ENCODE assay signal across 8 cellular contexts in the genomic region with DNA sequence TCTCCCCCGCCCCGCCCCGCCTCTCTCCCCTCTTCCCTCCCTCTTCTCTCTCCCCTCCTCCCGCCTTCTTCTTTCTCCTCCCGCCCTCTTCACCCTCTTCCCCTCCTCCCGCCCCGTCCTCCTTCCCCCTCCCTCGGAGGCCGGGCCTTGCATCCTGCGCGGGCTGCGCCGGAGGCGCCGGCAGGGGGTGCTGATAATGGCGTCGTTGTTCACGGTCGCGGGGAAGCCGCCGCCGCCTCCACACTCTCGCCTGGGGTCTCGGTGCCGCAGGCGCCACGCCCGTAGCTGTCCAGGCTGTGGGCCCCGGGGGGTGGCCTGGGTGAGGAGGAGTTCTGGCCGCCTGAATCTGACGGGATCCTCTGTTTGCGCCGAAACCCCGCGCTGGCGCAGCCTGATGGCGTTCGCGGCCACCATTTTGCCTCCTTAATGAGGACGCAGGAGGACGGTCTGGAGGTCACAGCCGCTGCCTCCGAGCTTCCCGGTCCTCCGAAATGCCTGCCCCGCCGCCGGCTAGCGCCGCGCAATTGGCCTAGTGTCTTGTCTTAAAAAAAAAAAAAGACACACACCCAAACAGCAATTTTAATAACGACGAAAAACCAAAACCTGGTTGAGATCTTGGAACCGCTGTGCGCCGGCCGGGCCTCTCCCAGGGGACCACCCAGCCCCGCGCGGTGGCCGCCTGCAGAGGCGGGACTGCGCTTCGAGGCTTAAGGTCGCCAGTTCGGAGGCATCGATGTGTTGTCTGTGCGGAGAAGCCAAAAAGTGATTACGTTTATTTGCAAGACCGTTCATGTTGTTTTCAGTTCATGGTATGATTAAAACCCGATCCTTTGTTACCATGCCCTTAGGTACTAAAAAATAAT.
DNase-seq lines count a peak whose midpoint lies in the region; ATAC-seq, FAIRE-seq and TF ChIP-seq lines count a peak whose summit lies in the region.

No MANE protein-coding gene starts in this region.

- TF ChIP-seq CTCF in H9 (conservative IDR thresholded peaks at IDR 0.05): peak; percentile 56; the same call in 2 of the 3 replicates
- TF ChIP-seq CTCF in Loucy (conservative IDR thresholded peaks at IDR 0.05; ENCODE audit: low read length): peak; percentile 57
- peak; percentile 43 for TF ChIP-seq CTCF in RWPE2 (IDR thresholded peaks at IDR 0.05; ENCODE audit: poor library complexity, severe bottlenecking)
- peak; percentile 85 for TF ChIP-seq CTCF in neural cell (IDR thresholded peaks at IDR 0.05; ENCODE audit: poor library complexity, severe bottlenecking)

- H2BK20ac ChIP-seq in H9 (ENCODE audit: low read depth, low read length, poor library complexity, severe bottlenecking): peak overlapping the region; percentile 100

- peak overlapping the region; percentile 84 for H3K4me3 ChIP-seq in Loucy (ENCODE audit: low read length, poor library complexity, severe bottlenecking)
- H3K4me3 ChIP-seq in RWPE2 (ENCODE audit: severe bottlenecking): peak overlapping the region; percentile 53
- peak overlapping the region; percentile 85 for H3K4me3 ChIP-seq in neural cell (ENCODE audit: low read length)

- H3K36me3 ChIP-seq in Loucy (ENCODE audit: insufficient read depth, low read length) (no peaks in the 10 kb centered on the region), RWPE2 (ENCODE audit: low read depth) (no peaks in the 10 kb centered on the region), neural cell (ENCODE audit: insufficient read depth, low read length) (no peaks in the 10 kb centered on the region)

- H3K79me2 ChIP-seq in H9 (ENCODE audit: insufficient read depth, low read length): no peaks in the 10 kb centered on the region
- peaks cover 14% of the 10 kb centered on the region for H3K79me2 ChIP-seq in Loucy (ENCODE audit: insufficient read depth, low read length)
- H3K79me2 ChIP-seq in neural cell (replicated peaks; ENCODE audit: insufficient read depth, low read length): peaks cover 21% of the 10 kb centered on the region

- no CpG with 5 or more reads among the region's 72 CpGs for WGBS in H9 (ENCODE audit: extremely low coverage, insufficient read length, low lambda C conversion rate)

- H3F3A ChIP-seq in Loucy (ENCODE audit: low read depth): no peaks in the 10 kb centered on the region
- H3F3A ChIP-seq in neural cell (ENCODE audit: insufficient read depth, low read length, poor library complexity, severe bottlenecking): no peaks in the 10 kb centered on the region

- peaks cover 14% of the 10 kb centered on the region for H3K23me2 ChIP-seq in H9 (ENCODE audit: insufficient read length, low read depth, low read length, poor library complexity, severe bottlenecking)

- no peaks in the 10 kb centered on the region for H3K79me1 ChIP-seq in H9 (ENCODE audit: insufficient read depth, low read depth, low read length, poor library complexity, severe bottlenecking)

- H3K9ac ChIP-seq in H9 (ENCODE audit: extremely low read depth, insufficient read length, low read length): peak overlapping the region; percentile 100
- peak overlapping the region; percentile 94 for H3K9ac ChIP-seq in Loucy (ENCODE audit: low read depth, low read length, poor library complexity, severe bottlenecking)
- H3K9ac ChIP-seq in neural cell (ENCODE audit: low read length): peak overlapping the region; percentile 99

- peak overlapping the region; percentile 99 for H2BK5ac ChIP-seq in H9 (ENCODE audit: insufficient read length, low read length)

- H3K27ac ChIP-seq in H9 (ENCODE audit: insufficient read length, low read depth, low read length): peak overlapping the region; percentile 100
- H3K27ac ChIP-seq in RWPE2 (ENCODE audit: poor library complexity, severe bottlenecking): peak overlapping the region; percentile 87
- H3K27ac ChIP-seq in neural cell (ENCODE audit: low read length): peak overlapping the region; percentile 100

- no peaks in the 10 kb centered on the region; a peak in 1 of 5 replicates for H3K9me3 Mint-ChIP-seq in H9
- no peaks in the 10 kb centered on the region for H3K9me3 Mint-ChIP-seq in stimulated activated naive CD8-positive, alpha-beta T cell treated with anti-CD3 and anti-CD28 coated beads, Interleukin-15, amount 100 ng/mL, for 72 hours

- H3K36me3 Mint-ChIP-seq in H9 (ENCODE audit: insufficient read depth in 1 of 3, low read depth in 3 of 3): peaks cover 0 to 10% (median 5%) of the 10 kb centered on the region in 3 experiments; a peak in 4 of 7 replicates

- H2BK15ac ChIP-seq in H9 (ENCODE audit: low read depth, low read length): no peak overlapping the region; the same call in 1 of the 2 replicates

- H3K4me1 ChIP-seq in H9 (ENCODE audit: insufficient read depth, low read length): no peaks in the 10 kb centered on the region
- H3K4me1 ChIP-seq in Loucy (ENCODE audit: insufficient read depth, low read length, poor library complexity, severe bottlenecking): peaks cover 19% of the 10 kb centered on the region
- peaks cover 9% of the 10 kb centered on the region for H3K4me1 ChIP-seq in RWPE2 (ENCODE audit: insufficient read depth, poor library complexity, severe bottlenecking)

- peak overlapping the region; percentile 76 for H3K23ac ChIP-seq in H9 (ENCODE audit: insufficient read length, low read depth, low read length)

- peak overlapping the region; percentile 80 for H3T11ph ChIP-seq in H9 (ENCODE audit: low read length)

- peak overlapping the region; percentile 99 for H4K5ac ChIP-seq in H9 (ENCODE audit: insufficient read length, low read depth, low read length)

- peak overlapping the region; percentile 85 to 91 for H3K4me3 Mint-ChIP-seq in H9
- peak overlapping the region; percentile 92 for H3K4me3 Mint-ChIP-seq in stimulated activated naive CD8-positive, alpha-beta T cell treated with anti-CD3 and anti-CD28 coated beads, Interleukin-15, amount 100 ng/mL, for 72 hours

- H2AFZ ChIP-seq in H9 (ENCODE audit: low read length) (no peak overlapping the region), Loucy (ENCODE audit: low read length) (peak overlapping the region; percentile 72), neural cell (ENCODE audit: low read depth, low read length) (peak overlapping the region; percentile 78)

- peaks cover 17 to 27% of the 10 kb centered on the region in 2 experiments for H3K4me1 Mint-ChIP-seq in H9
- peaks cover 13% of the 10 kb centered on the region for H3K4me1 Mint-ChIP-seq in stimulated activated naive CD8-positive, alpha-beta T cell treated with anti-CD3 and anti-CD28 coated beads, Interleukin-15, amount 100 ng/mL, for 72 hours

- FAIRE-seq in G401.6 (lab: Jason Lieb, UNC): peak; percentile 53

- H4K8ac ChIP-seq in H9 (replicated peaks; ENCODE audit: insufficient read length, low read depth, low read length): peak overlapping the region; percentile 99

- peak overlapping the region; percentile 92 for H3K4me2 ChIP-seq in H9 (ENCODE audit: insufficient read depth, insufficient read length, low read length)
- peak overlapping the region; percentile 81 for H3K4me2 ChIP-seq in Loucy (ENCODE audit: low read depth, low read length, poor library complexity, severe bottlenecking)
- H3K4me2 ChIP-seq in neural cell (ENCODE audit: low read length): peak overlapping the region; percentile 92

- H2BK120ac ChIP-seq in H9 (ENCODE audit: low read depth, low read length, poor library complexity, severe bottlenecking): peak overlapping the region; percentile 99

- no peaks in the 10 kb centered on the region for H3K27me3 Mint-ChIP-seq in H9 (ENCODE audit: low read depth)
- no peaks in the 10 kb centered on the region for H3K27me3 Mint-ChIP-seq in stimulated activated naive CD8-positive, alpha-beta T cell treated with anti-CD3 and anti-CD28 coated beads, Interleukin-15, amount 100 ng/mL, for 72 hours

- H4K20me1 ChIP-seq in H9 (ENCODE audit: control insufficient read depth, insufficient read depth, insufficient read length) (no peaks in the 10 kb centered on the region), Loucy (ENCODE audit: insufficient read depth, low read length, poor library complexity, severe bottlenecking) (no peaks in the 10 kb centered on the region), neural cell (ENCODE audit: insufficient read depth) (no peaks in the 10 kb centered on the region)

- peak overlapping the region; percentile 97 for H2BK12ac ChIP-seq in H9 (ENCODE audit: insufficient read length, low read depth, low read length)

- DNase-seq in H9 (peak; percentile 93), RWPE2 (ENCODE audit: low spot score) (peak; percentile 82), fibroblast of the conjunctiva (ENCODE audit: low read depth) (peak; percentile 94)
- peak; percentile 89 for DNase-seq in activated effector memory CD4-positive, alpha-beta T cell treated with Interleukin-2 at 50 U/mL for 16 hours
- DNase-seq in stimulated activated naive CD8-positive, alpha-beta T cell treated with anti-CD3 and anti-CD28 coated beads, Interleukin-15, amount 100 ng/mL, for 72 hours: peak; percentile 93 to 96

- H3K27ac Mint-ChIP-seq in H9: peak overlapping the region; percentile 100
- H3K27ac Mint-ChIP-seq in stimulated activated naive CD8-positive, alpha-beta T cell treated with anti-CD3 and anti-CD28 coated beads, Interleukin-15, amount 100 ng/mL, for 72 hours: peak overlapping the region; percentile 98 to 99

- H3K9me2 ChIP-seq in Loucy (replicated peaks; ENCODE audit: low read depth, low read length) (no peaks in the 10 kb centered on the region), neural cell (ENCODE audit: insufficient read depth, low read length) (no peaks in the 10 kb centered on the region)

- peak; percentile 48 for TF ChIP-seq RAD21 in neural cell (conservative IDR thresholded peaks at IDR 0.05)

- peak; percentile 72 for ATAC-seq in RWPE2 (ENCODE audit: low read depth)
- ATAC-seq in stimulated activated naive CD8-positive, alpha-beta T cell treated with anti-CD3 and anti-CD28 coated beads, Interleukin-15, amount 100 ng/mL, for 72 hours: peak; percentile 82

- H3K9me3 ChIP-seq in H9 (ENCODE audit: control insufficient read depth, low read depth, low read length): no peaks in the 10 kb centered on the region
- no peaks in the 10 kb centered on the region for H3K9me3 ChIP-seq in Loucy (ENCODE audit: insufficient read depth, low read depth, low read length)
- H3K9me3 ChIP-seq in RWPE2 (ENCODE audit: severe bottlenecking): no peaks in the 10 kb centered on the region
- no peaks in the 10 kb centered on the region for H3K9me3 ChIP-seq in neural cell (ENCODE audit: low read length)

- H3K27me3 ChIP-seq in H9 (ENCODE audit: insufficient read depth, low read length) (no peaks in the 10 kb centered on the region), Loucy (ENCODE audit: insufficient read depth, low read length, poor library complexity, severe bottlenecking) (no peaks in the 10 kb centered on the region), RWPE2 (ENCODE audit: insufficient read depth, poor library complexity, severe bottlenecking) (no peaks in the 10 kb centered on the region), neural cell (ENCODE audit: insufficient read depth, low read depth, low read length) (no peaks in the 10 kb centered on the region)

- peak; percentile 70 for TF ChIP-seq EP300 in neural cell (conservative IDR thresholded peaks at IDR 0.05; ENCODE audit: poor library complexity, severe bottlenecking)

- peak overlapping the region; percentile 99 for H4K91ac ChIP-seq in H9 (ENCODE audit: insufficient read length, low read depth, low read length)

- peak overlapping the region; percentile 100 for H3K18ac ChIP-seq in H9 (ENCODE audit: insufficient read length, low read depth, low read length)

- peak overlapping the region; percentile 78 for H2AK5ac ChIP-seq in H9 (ENCODE audit: insufficient read length, low read length)

- peak overlapping the region; percentile 100 for H3K14ac ChIP-seq in H9 (ENCODE audit: insufficient read depth, low read length)

- peak overlapping the region; percentile 98 for H3K4ac ChIP-seq in H9 (ENCODE audit: low read depth, low read length)

- peak overlapping the region; percentile 98 for H3K56ac ChIP-seq in H9 (ENCODE audit: insufficient read length, low read depth, low read length)

Comparison
In these comparisons a context has a peak if more than half of its experiments do, and no peak if none do; other contexts are left out.
1. Peak in every context shown above with its lines: DNase-seq, ATAC-seq, H3K4me3 ChIP-seq and H3K27ac ChIP-seq.